1 cellular context compared by ENCODE assay signal in genomic region chr4:163165217-163166017, GRCh38.
TF ChIP-seq lines count a peak whose summit lies in the region.

No MANE protein-coding gene starts in this region.

TF ChIP-seq in GM23338, 12 proteins besides CTCF, POLR2A, EP300 and RAD21 (continued from another document):
- TF ChIP-seq ZNF462 (CRISPR knock-in tag; IDR thresholded peaks at IDR 0.05) (no peak), EZH2 (IDR thresholded peaks at IDR 0.05; ENCODE audit: low read depth, unreplicated experiment) (no peak), CREB1 (CRISPR knock-in tag; IDR thresholded peaks at IDR 0.05; ENCODE audit: low read depth) (no peak), POLR2AphosphoS5 (IDR thresholded peaks at IDR 0.05; ENCODE audit: low read depth) (no peak), JUNB (IDR thresholded peaks at IDR 0.05; ENCODE audit: unreplicated experiment) (no peak), REST (IDR thresholded peaks at IDR 0.05; ENCODE audit: unreplicated experiment) (no peak), ZNF331 (CRISPR knock-in tag; IDR thresholded peaks at IDR 0.05; ENCODE audit: low read depth) (no peak), NANOG (IDR thresholded peaks at IDR 0.05; ENCODE audit: borderline replicate concordance) (no peak)
